In genomic region chr2:105403785-105404698, GRCh38 we compare ENCODE assay signal across 9 cellular contexts. TPM values are rescaled to one million over a fixed set of nuclear protein-coding genes. Genes with fewer than 3 reads are reported as not detected.
DNase-seq lines count a peak whose midpoint lies in the region; ATAC-seq, FAIRE-seq and TF ChIP-seq lines count a peak whose summit lies in the region.
"Had no signal": no experiment of that assay in that cellular context is flagged by ENCODE, and none has a peak within 500 bp of the region (broad histone marks: within the 10 kb centered on the region; RNA-seq: fewer than 3 reads in every experiment).

No MANE protein-coding gene starts in this region.

- peak; percentile 87 for DNase-seq in AG08395 (ENCODE audit: low spot score)
- DNase-seq in LoVo (ENCODE audit: low spot score), result peak; percentile 94
- peak; percentile 37 to 60 (median 49) for DNase-seq in K562 (ENCODE audit: extremely low read depth in 1 of 4, low spot score in 3 of 4)
- peak; percentile 37 for DNase-seq in mesendoderm
- no peak for DNase-seq in CD1c-positive myeloid dendritic cell (ENCODE audit: extremely low spot score)
- DNase-seq in NK-92 treated with Interleukin-12 subunit alpha and Interleukin-12 subunit beta, amount 100 ng/mL, for 24 hours (lab: John Stamatoyannopoulos, UW), result no peak
- no peak for DNase-seq in NCI-H1694 treated with DMSO at 0.1 percent for 48 hours (lab: John Stamatoyannopoulos, UW)

- peak overlapping the region; percentile 44; the same call in 2 of the 3 replicates for H3K27ac ChIP-seq in K562 (ENCODE audit: extremely low read depth, low read depth, low read length)
- no peak overlapping the region for H3K27ac ChIP-seq in mesendoderm (ENCODE audit: low read depth, low read length)
- H3K27ac ChIP-seq: SK-N-MC had no signal

- no peaks in the 10 kb centered on the region for H3K79me1 ChIP-seq in mesendoderm (ENCODE audit: low read length)

- H2BK15ac ChIP-seq in mesendoderm (replicated peaks; ENCODE audit: low read depth), result no peak overlapping the region

- FAIRE-seq in K562 (lab: Jason Lieb, UNC), result peak; percentile 78

- in situ Hi-C loops in K562 (cut with MboI), result no loop called here

- no peak overlapping the region for H3K4me3 ChIP-seq in K562
- no peak overlapping the region for H3K4me3 ChIP-seq in mesendoderm (ENCODE audit: low read length)
- H3K4me3 ChIP-seq: SK-N-MC had no signal

- peak; percentile 16 to 54; a peak in 2 of 4 replicates for TF ChIP-seq RAD21 in K562 (CRISPR knock-in tag; conservative IDR thresholded peaks at IDR 0.05 in 1 of 2, IDR thresholded peaks at IDR 0.05 in 1 of 2)

- peak overlapping the region; percentile 98 for H2AFZ ChIP-seq in K562 (ENCODE audit: low read depth, low read length)

- CTCF ChIA-PET in K562 (lab: Yijun Ruan, JAX; ENCODE audit: low intra/inter-chr PET ratio), result interaction anchor here (0.5 to 0.6 kb wide), 2 partner anchors 117 to 287 kb away, joined by 4 to 5 read pairs; no protein-coding TSS in a partner anchor

- no peaks in the 10 kb centered on the region for H3K9me1 ChIP-seq in K562 (ENCODE audit: control insufficient read depth, insufficient read depth, low read length)

- intact Hi-C loops in K562 (cut with micrococcal nuclease), result no loop called here

- H3K27me3 ChIP-seq in K562 (ENCODE audit: control insufficient read depth in 2 of 2, insufficient read depth in 2 of 2, low read length in 2 of 2) (no peaks in the 10 kb centered on the region), mesendoderm (ENCODE audit: insufficient read depth, low read length, poor library complexity) (no peaks in the 10 kb centered on the region)

- H2AK5ac ChIP-seq in mesendoderm (ENCODE audit: low read length), result no peak overlapping the region

- H3K23ac ChIP-seq in mesendoderm (ENCODE audit: low read length), result no peak overlapping the region

- no peaks in the 10 kb centered on the region for H3K9me3 ChIP-seq in K562 (replicated peaks; ENCODE audit: control insufficient read depth, insufficient read depth, low read depth, low read length)

- BruUV-seq in K562 (replicated peaks; lab: Mats Ljungman, UMichigan), result no TSS peak

- H3K4me1 ChIP-seq in K562 (replicated peaks in 1 of 2; ENCODE audit: control insufficient read depth in 2 of 2, insufficient read depth in 2 of 2, low read length in 2 of 2) (peaks cover 6 to 19% of the 10 kb centered on the region in 2 experiments), mesendoderm (ENCODE audit: control insufficient read depth, low read depth, low read length) (no peaks in the 10 kb centered on the region)

- 0 out of 2 replicates have a peak, but pooled peaks have one; percentile 1 for TF ChIP-seq EP300 in K562 (IDR thresholded peaks at IDR 0.05; ENCODE audit: low read length)

- TF ChIP-seq POLR2A in K562 (conservative IDR thresholded peaks at IDR 0.05), result no peak

- no peaks in the 10 kb centered on the region for H3K79me2 ChIP-seq in K562 (ENCODE audit: control insufficient read depth, insufficient read depth, low read length)
- no peaks in the 10 kb centered on the region for H3K79me2 ChIP-seq in mesendoderm (ENCODE audit: control insufficient read depth, insufficient read depth, low read length)

- TF ChIP-seq CTCF in K562 (IDR thresholded peaks at IDR 0.05 in 2 of 3, conservative IDR thresholded peaks at IDR 0.05 in 1 of 3; ENCODE audit: insufficient read depth in 2 of 3, low read depth in 1 of 3, low read length in 3 of 3), result peak; percentile 44 to 73 (median 58)

- no peak overlapping the region for H3K18ac ChIP-seq in mesendoderm (ENCODE audit: low read length)

- H4K8ac ChIP-seq in mesendoderm (ENCODE audit: low read depth, low read length), result no peak overlapping the region

- 39% methylated on average over 14 of the region's 14 CpGs for WGBS in K562 (ENCODE audit: insufficient coverage, low coverage, missing lambda C conversion rate)
- no CpG with 5 or more reads among the region's 14 CpGs for WGBS in mesendoderm (ENCODE audit: extremely low coverage, insufficient coverage, low lambda C conversion rate)

- POLR2A ChIA-PET in K562 (lab: Yijun Ruan, JAX), result interaction anchor here (0.5 to 1.9 kb wide), 6 partner anchors 10 to 277 kb away, joined by 3 to 9 read pairs (median 4); no protein-coding TSS in a partner anchor

- H4K20me1 ChIP-seq in K562 (replicated peaks; ENCODE audit: control insufficient read depth, insufficient read depth, low read length), result no peaks in the 10 kb centered on the region

- H2BK5ac ChIP-seq in mesendoderm (ENCODE audit: low read length), result no peak overlapping the region

- H3K4me2 ChIP-seq in K562 (ENCODE audit: insufficient read depth, low read length) (peak overlapping the region; percentile 51), mesendoderm (ENCODE audit: low read length) (no peak overlapping the region)

- no peak overlapping the region for H4K5ac ChIP-seq in mesendoderm (ENCODE audit: low read length)

- H2BK120ac ChIP-seq in mesendoderm (ENCODE audit: low read depth, low read length), result no peak overlapping the region

- peak overlapping the region; percentile 44 to 58; a peak in 3 of 4 replicates for H3K9ac ChIP-seq in K562 (ENCODE audit: insufficient read depth in 1 of 2, low read depth in 2 of 2, low read length in 2 of 2)
- no peak overlapping the region for H3K9ac ChIP-seq in mesendoderm (ENCODE audit: low read length)

- no peak overlapping the region for H3K4ac ChIP-seq in mesendoderm (ENCODE audit: low read depth, low read length)

- ATAC-seq in K562 (peak; percentile 79), GM19023 (IDR thresholded peaks at IDR 0.05; ENCODE audit: unreplicated experiment) (no peak)

- H3K56ac ChIP-seq in mesendoderm (ENCODE audit: low read length), result no peak overlapping the region

- H3K36me3 ChIP-seq in K562 (ENCODE audit: control insufficient read depth, insufficient read depth, low read length), result no peaks in the 10 kb centered on the region
- no peaks in the 10 kb centered on the region for H3K36me3 ChIP-seq in mesendoderm (ENCODE audit: control insufficient read depth, insufficient read depth, low read length)

TF ChIP-seq in K562, 482 proteins besides CTCF, POLR2A, EP300 and RAD21 (continues in another document):
- no peak for TF ChIP-seq NFXL1 (CRISPR knock-in tag; IDR thresholded peaks at IDR 0.05)
- no peak for TF ChIP-seq ZBTB34 (CRISPR knock-in tag; IDR thresholded peaks at IDR 0.05)
- TF ChIP-seq CBFA2T3 (IDR thresholded peaks at IDR 0.05), result 0 out of 2 replicates have a peak, but pooled peaks have one; percentile 5
- TF ChIP-seq ZNF311 (CRISPR knock-in tag; IDR thresholded peaks at IDR 0.05), result no peak
- TF ChIP-seq MECOM (CRISPR knock-in tag; IDR thresholded peaks at IDR 0.05), result no peak
- TF ChIP-seq ZNF449 (CRISPR knock-in tag; IDR thresholded peaks at IDR 0.05), result no peak

RNA-seq across cellular contexts. Expression of gene FHL2, which starts 5.2 kb away (rescaled TPM):
- total RNA-seq in K562 (2011; cell fraction: chromatin; rRNA removed; ENCODE audit: low replicate concordance), result 11.6 and 14.9 TPM in 2 replicates
- total RNA-seq in K562 (2011; cell fraction: nucleolus; rRNA removed), result 8.7 and 15.1 TPM in 2 replicates
- total RNA-seq in K562 (2011; cell fraction: nucleoplasm; rRNA removed), result 14.7 and 16.9 TPM in 2 replicates
- total RNA-seq in K562 (2014; rRNA removed) (24.9 and 30.4 TPM in 2 replicates), K562 (2014; rRNA removed; fragmentation: Illumina TruSeq; extraction: Trizol) (20.4 and 23.9 TPM in 2 replicates), K562 (2015; rRNA removed; fragmentation: Illumina TruSeq; extraction: Trizol) (13.9 and 14.4 TPM in 2 replicates), K562 (2021) (31.4 and 33.6 TPM in 2 replicates)
- polyA plus RNA-seq in K562 (2011; rRNA removed) (7.5 and 24.2 TPM in 2 replicates), K562 (2014; fragmentation: Illumina TruSeq; extraction: Trizol) (31.3 and 33.1 TPM in 2 replicates), K562 (2014; fragmentation: Nextera tagmentation; extraction: Ambion mirVana) (10 to 100 TPM; 13.7 to 16.6 TPM), K562 (2014; rRNA removed) (32.5 and 34.5 TPM in 2 replicates)
- polyA plus RNA-seq in K562 (2011; cell fraction: cytosol; rRNA removed), result 10.0 and 28.0 TPM in 2 replicates
- polyA plus RNA-seq in K562 (2011; cell fraction: nucleus; rRNA removed), result 3.5 and 10.2 TPM in 2 replicates
- polyA plus RNA-seq in K562 (2012), result 28.9 and 53.6 TPM in 2 replicates
- polyA minus RNA-seq in K562 (2011; rRNA and poly(A)+ RNA removed), result 9.1 and 18.7 TPM in 2 replicates
- 5.1 and 5.5 TPM in 2 replicates for polyA minus RNA-seq in K562 (2011; cell fraction: cytosol; rRNA and poly(A)+ RNA removed)
- polyA minus RNA-seq in K562 (2011; cell fraction: nucleus; rRNA and poly(A)+ RNA removed), result 1.9 and 10.8 TPM in 2 replicates
- 45.6 TPM for polyA plus RNA-seq in mesendoderm (2013, experiment 1 of 2)
- polyA plus RNA-seq in mesendoderm (2013, experiment 2 of 2), result 47.5 TPM

Comparison
In these comparisons a context has a peak if more than half of its experiments do, and no peak if none do; other contexts are left out.
1. DNase-seq: peak in AG08395 (single experiment), LoVo (single experiment), K562 (4 of 4) and mesendoderm (single experiment); none in CD1c-positive myeloid dendritic cell (single experiment), NK-92 treated with Interleukin-12 subunit alpha and Interleukin-12 subunit beta, amount 100 ng/mL, for 24 hours (single experiment) and NCI-H1694 treated with DMSO at 0.1 percent for 48 hours (single experiment).